Comparison of ENCODE assay signal across 18 cellular contexts in genomic region chr2:101993772-101994171, GRCh38. TPM values are rescaled to one million over a fixed set of nuclear protein-coding genes. Genes with fewer than 3 reads are reported as not detected.
DNase-seq lines count a peak whose midpoint lies in the region; ATAC-seq, FAIRE-seq and TF ChIP-seq lines count a peak whose summit lies in the region.
"Had no signal": no experiment of that assay in that cellular context is flagged by ENCODE, and none has a peak within 500 bp of the region (broad histone marks: within the 10 kb centered on the region; RNA-seq: fewer than 3 reads in every experiment).

No MANE protein-coding gene starts in this region.

- peak overlapping the region; percentile 25 for H3K4me2 ChIP-seq in keratinocyte (ENCODE audit: control insufficient read depth, extremely low read depth, insufficient read depth, low read depth, low read length)
- H3K4me2 ChIP-seq: BLaER1 had no signal

- no peak for TF ChIP-seq EP300 in ovary (IDR thresholded peaks at IDR 0.05)

- TF ChIP-seq POLR2A in esophagus squamous epithelium (IDR thresholded peaks at IDR 0.05) (no peak), ovary (IDR thresholded peaks at IDR 0.05) (no peak)

- H3K4me1 Mint-ChIP-seq in CD14-positive monocyte, result peaks cover 54% of the 10 kb centered on the region

- no peak overlapping the region for H2AFZ ChIP-seq in keratinocyte (ENCODE audit: control insufficient read depth, low read length)

- dilution Hi-C loops in keratinocyte (cut with MboI; ENCODE audit: extremely low pct_ligation_motif_present, low sequenced_read_pairs), result no loop called here

- no peaks in the 10 kb centered on the region for H3K9me3 ChIP-seq in esophagus squamous epithelium
- H3K9me3 ChIP-seq in keratinocyte (ENCODE audit: control insufficient read depth, low read depth, low read length), result no peaks in the 10 kb centered on the region
- H3K9me3 ChIP-seq in ovary, result no peaks in the 10 kb centered on the region
- H3K9me3 ChIP-seq: BLaER1 had no signal

- H3K27me3 ChIP-seq in esophagus squamous epithelium, result peaks cover 0 to 40% (median 0%) of the 10 kb centered on the region in 4 donors
- H3K27me3 ChIP-seq in keratinocyte (ENCODE audit: control insufficient read depth, extremely low read depth, insufficient read depth, low read length), result no peaks in the 10 kb centered on the region
- H3K27me3 ChIP-seq in ovary, result no peaks in the 10 kb centered on the region
- H3K27me3 ChIP-seq: BLaER1 had no signal

- no peak for ATAC-seq in SK-N-SH treated with all-trans-retinoic acid at 6 μM for 48 hours
- ATAC-seq: CD8-positive, alpha-beta T cell; GM12878; HepG2 had no signal

- no peaks in the 10 kb centered on the region for H4K20me1 ChIP-seq in keratinocyte (ENCODE audit: control insufficient read depth, extremely low read depth, insufficient read depth, low read length)
- H4K20me1 ChIP-seq: BLaER1 had no signal

- no peak for FAIRE-seq in keratinocyte (lab: Jason Lieb, UNC)
- FAIRE-seq: GM12878, H1, HepG2 had no signal

- intact Hi-C loops in CD14-positive monocyte (cut with micrococcal nuclease) (no loop called here), esophagus squamous epithelium (cut with DNase I) (no loop called here), ovary (cut with DNase I) (no loop called here)

- H3K4me3 ChIP-seq in esophagus squamous epithelium (peak overlapping the region; percentile 2 to 49 (median 34)), keratinocyte (ENCODE audit: control insufficient read depth in 2 of 3, extremely low read depth in 1 of 3, insufficient read depth in 2 of 3, low read depth in 1 of 3, low read length in 3 of 3) (peak overlapping the region in 1 of 3 experiments; percentile 8), ovary (no peak overlapping the region)
- H3K4me3 ChIP-seq: BLaER1, GM12878 had no signal

- peaks cover 0 to 1% (median 0%) of the 10 kb centered on the region in 7 donors for H3K9me3 Mint-ChIP-seq in CD14-positive monocyte
- H3K9me3 Mint-ChIP-seq: CD8-positive, alpha-beta T cell; H9 had no signal

- no peak for TF ChIP-seq CTCF in CD14-positive monocyte (IDR thresholded peaks at IDR 0.05)
- TF ChIP-seq CTCF in esophagus squamous epithelium (IDR thresholded peaks at IDR 0.05), result no peak
- no peak for TF ChIP-seq CTCF in keratinocyte (optimal IDR thresholded peaks at IDR 0.05 in 1 of 3, IDR thresholded peaks at IDR 0.05 in 1 of 3, conservative IDR thresholded peaks at IDR 0.05 in 1 of 3; ENCODE audit: extremely low read depth in 1 of 3, insufficient read depth in 2 of 3, low read length in 3 of 3)
- TF ChIP-seq CTCF in ovary (IDR thresholded peaks at IDR 0.05), result no peak

- DNase-seq in CD14-positive monocyte (ENCODE audit: low spot score) (peak; percentile 15), esophagus squamous epithelium (lab: John Stamatoyannopoulos, UW) (no peak), keratinocyte (ENCODE audit: low read depth, low spot score) (no peak), renal cortical epithelial cell (ENCODE audit: low read depth) (peak; percentile 60), NCI-H146 treated with DMSO at 0.1 percent for 48 hours (lab: John Stamatoyannopoulos, UW; ENCODE audit: unreplicated experiment) (no peak), anterior cingulate cortex (lab: John Stamatoyannopoulos, UW) (no peak), ovary (no peak)
- DNase-seq: 8988T; Calu3; CD8-positive, alpha-beta T cell; DMS79 treated with DMSO at 0.1 percent for 48 hours; H9 had no signal

- H3K4me3 Mint-ChIP-seq in CD14-positive monocyte, result no peak overlapping the region
- H3K4me3 Mint-ChIP-seq: CD8-positive, alpha-beta T cell; H9 had no signal

- 33 to 55% methylated on average over 6 of the region's 6 CpGs for WGBS in esophagus squamous epithelium, 2 donors
- 81 to 89% (median 89%) methylated on average over 6 of the region's 6 CpGs for WGBS in ovary, 3 donors

- H3K36me3 ChIP-seq in esophagus squamous epithelium, result no peaks in the 10 kb centered on the region
- no peaks in the 10 kb centered on the region for H3K36me3 ChIP-seq in keratinocyte (ENCODE audit: control insufficient read depth in 2 of 2, extremely low read depth in 1 of 2, insufficient read depth in 2 of 2, low read length in 2 of 2)
- H3K36me3 ChIP-seq in ovary, result no peaks in the 10 kb centered on the region
- H3K36me3 ChIP-seq: BLaER1 had no signal

- H3K27me3 Mint-ChIP-seq in CD14-positive monocyte (ENCODE audit: low read depth in 3 of 3), result peaks cover 4 to 11% (median 10%) of the 10 kb centered on the region in 3 donors

- peaks cover 0 to 14% of the 10 kb centered on the region in 2 donors for H3K36me3 Mint-ChIP-seq in CD14-positive monocyte
- H3K36me3 Mint-ChIP-seq: CD8-positive, alpha-beta T cell had no signal

- H3K27ac ChIP-seq in esophagus squamous epithelium (peak overlapping the region in 3 of 4 donors; percentile 53 to 62 (median 55)), keratinocyte (ENCODE audit: control insufficient read depth, insufficient read depth, low read length) (no peak overlapping the region), ovary (no peak overlapping the region)
- H3K27ac ChIP-seq: BLaER1 had no signal

- no peaks in the 10 kb centered on the region for H3K79me2 ChIP-seq in keratinocyte (ENCODE audit: control insufficient read depth, insufficient read depth, low read length)

- no peaks in the 10 kb centered on the region for H3K9me1 ChIP-seq in keratinocyte (ENCODE audit: control insufficient read depth, extremely low read depth, insufficient read depth, low read length)

- H3K4me1 ChIP-seq in esophagus squamous epithelium (peaks cover 5 to 68% (median 8%) of the 10 kb centered on the region in 3 donors), keratinocyte (ENCODE audit: control insufficient read depth, extremely low read depth, insufficient read depth, low read length) (peaks cover 39% of the 10 kb centered on the region), ovary (ENCODE audit: insufficient read depth) (no peaks in the 10 kb centered on the region)

- H3K9ac ChIP-seq in keratinocyte (ENCODE audit: control insufficient read depth, extremely low read depth, insufficient read depth, low read length), result no peak overlapping the region
- H3K9ac ChIP-seq: BLaER1 had no signal

- peak overlapping the region in 4 of 7 donors; percentile 8 to 45 (median 40) for H3K27ac Mint-ChIP-seq in CD14-positive monocyte
- H3K27ac Mint-ChIP-seq: CD8-positive, alpha-beta T cell; H9 had no signal

TF ChIP-seq in SK-N-SH treated with all-trans-retinoic acid at 6 μM for 48 hours, 23 proteins besides CTCF, POLR2A, EP300 and RAD21:
- TF ChIP-seq GLIS3 (CRISPR knock-in tag; IDR thresholded peaks at IDR 0.05) (no peak), CSDC2 (CRISPR knock-in tag; IDR thresholded peaks at IDR 0.05) (no peak), PPARA (CRISPR knock-in tag; IDR thresholded peaks at IDR 0.05; ENCODE audit: borderline replicate concordance) (no peak), ESRRG (CRISPR knock-in tag; IDR thresholded peaks at IDR 0.05) (no peak), BACH2 (CRISPR knock-in tag; IDR thresholded peaks at IDR 0.05; ENCODE audit: borderline replicate concordance) (no peak), TCF4 (CRISPR knock-in tag; IDR thresholded peaks at IDR 0.05; ENCODE audit: borderline replicate concordance) (no peak), ZNF70 (CRISPR knock-in tag; IDR thresholded peaks at IDR 0.05) (no peak)
- TF ChIP-seq, protein P1, sequence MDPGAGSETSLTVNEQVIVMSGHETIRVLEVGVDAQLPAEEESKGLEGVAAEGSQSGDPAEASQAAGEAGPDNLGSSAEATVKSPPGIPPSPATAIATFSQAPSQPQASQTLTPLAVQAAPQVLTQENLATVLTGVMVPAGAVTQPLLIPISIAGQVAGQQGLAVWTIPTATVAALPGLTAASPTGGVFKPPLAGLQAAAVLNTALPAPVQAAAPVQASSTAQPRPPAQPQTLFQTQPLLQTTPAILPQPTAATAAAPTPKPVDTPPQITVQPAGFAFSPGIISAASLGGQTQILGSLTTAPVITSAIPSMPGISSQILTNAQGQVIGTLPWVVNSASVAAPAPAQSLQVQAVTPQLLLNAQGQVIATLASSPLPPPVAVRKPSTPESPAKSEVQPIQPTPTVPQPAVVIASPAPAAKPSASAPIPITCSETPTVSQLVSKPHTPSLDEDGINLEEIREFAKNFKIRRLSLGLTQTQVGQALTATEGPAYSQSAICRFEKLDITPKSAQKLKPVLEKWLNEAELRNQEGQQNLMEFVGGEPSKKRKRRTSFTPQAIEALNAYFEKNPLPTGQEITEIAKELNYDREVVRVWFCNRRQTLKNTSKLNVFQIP (CRISPR knock-in tag; IDR thresholded peaks at IDR 0.05; ENCODE audit: borderline replicate concordance, low read depth), result no peak
- TF ChIP-seq, protein P2, sequence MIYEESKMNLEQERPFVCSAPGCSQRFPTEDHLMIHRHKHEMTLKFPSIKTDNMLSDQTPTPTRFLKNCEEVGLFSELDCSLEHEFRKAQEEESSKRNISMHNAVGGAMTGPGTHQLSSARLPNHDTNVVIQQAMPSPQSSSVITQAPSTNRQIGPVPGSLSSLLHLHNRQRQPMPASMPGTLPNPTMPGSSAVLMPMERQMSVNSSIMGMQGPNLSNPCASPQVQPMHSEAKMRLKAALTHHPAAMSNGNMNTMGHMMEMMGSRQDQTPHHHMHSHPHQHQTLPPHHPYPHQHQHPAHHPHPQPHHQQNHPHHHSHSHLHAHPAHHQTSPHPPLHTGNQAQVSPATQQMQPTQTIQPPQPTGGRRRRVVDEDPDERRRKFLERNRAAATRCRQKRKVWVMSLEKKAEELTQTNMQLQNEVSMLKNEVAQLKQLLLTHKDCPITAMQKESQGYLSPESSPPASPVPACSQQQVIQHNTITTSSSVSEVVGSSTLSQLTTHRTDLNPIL (CRISPR knock-in tag; IDR thresholded peaks at IDR 0.05; ENCODE audit: low read depth), result no peak

RNA-seq across cellular contexts. Expression of gene IL1R2, which starts 2.0 kb away (rescaled TPM):
- polyA plus RNA-seq in CD14-positive monocyte (10 to 100 TPM in 1 of 2 donors, 1 to 10 TPM in 1; 6.2 to 12.0 TPM), keratinocyte (24.6 to 57.3 TPM (median 47.7 TPM) in 3 replicates), ovary (1 to 10 TPM; 1.1 TPM)
- total RNA-seq in esophagus squamous epithelium (100 to 1,000 TPM in 1 of 4 donors, 10 to 100 TPM in 3; 24.1 to 182 (median 78.0) TPM), renal cortical epithelial cell (0.89 and 23.4 TPM in 2 replicates), ovary (1 to 10 TPM in 4 of 7 donors, under 1 TPM in 3; 0.15 to 8.7 (median 3.2) TPM)
- 4.9 TPM for polyA plus RNA-seq in keratinocyte (2011; ENCODE audit: low read depth)
- 17.5 and 22.7 TPM in 2 replicates for polyA plus RNA-seq in keratinocyte (2011; cell fraction: cytosol; rRNA removed)
- 21.9 and 23.7 TPM in 2 replicates for polyA plus RNA-seq in keratinocyte (2011; cell fraction: nucleus; rRNA removed)
- polyA plus RNA-seq in keratinocyte (2012; ENCODE audit: low replicate concordance), result 14.9 and 38.8 TPM in 2 replicates
- 16.9 to 36.7 TPM (median 32.0 TPM) in 3 replicates for polyA minus RNA-seq in keratinocyte
- polyA minus RNA-seq in keratinocyte (2011; cell fraction: cytosol; rRNA and poly(A)+ RNA removed), result 11.9 TPM
- 9.6 and 10.4 TPM in 2 replicates for polyA minus RNA-seq in keratinocyte (2011; cell fraction: nucleus; rRNA and poly(A)+ RNA removed)
- total RNA-seq: A673; Calu3; CD8-positive, alpha-beta T cell; H1; H9 had no signal

Comparison
In these comparisons a context has a peak if more than half of its experiments do, and no peak if none do; other contexts are left out.
1. DNase-seq: peak in CD14-positive monocyte (single experiment) and renal cortical epithelial cell (single experiment); none in esophagus squamous epithelium (single experiment), keratinocyte (single experiment), NCI-H146 treated with DMSO at 0.1 percent for 48 hours (single experiment), anterior cingulate cortex (0 of 58) and ovary (0 of 5).
2. H3K27ac ChIP-seq: peak in esophagus squamous epithelium (3 of 4); none in keratinocyte (single experiment) and ovary (0 of 2).